18 cellular contexts compared by ENCODE assay signal in genomic region chr4:101724093-101724492, GRCh38.
DNase-seq lines count a peak whose midpoint lies in the region; ATAC-seq and TF ChIP-seq lines count a peak whose summit lies in the region.
"Had no signal": no experiment of that assay in that cellular context is flagged by ENCODE, and none has a peak within 500 bp of the region (broad histone marks: within the 10 kb centered on the region; RNA-seq: fewer than 3 reads in every experiment).

No MANE protein-coding gene starts in this region.

- H3K4me1 ChIP-seq in naive thymus-derived CD4-positive, alpha-beta T cell (ENCODE audit: control insufficient read depth in 2 of 2, insufficient read depth in 2 of 2, low read length in 2 of 2), result no peaks in the 10 kb centered on the region
- H3K4me1 ChIP-seq in lower lobe of right lung, result no peaks in the 10 kb centered on the region
- H3K4me1 ChIP-seq: right atrium auricular region, tibial nerve had no signal

- no peak overlapping the region for H3K27ac Mint-ChIP-seq in naive thymus-derived CD4-positive, alpha-beta T cell
- H3K27ac Mint-ChIP-seq: nephron had no signal

- H3K4me3 ChIP-seq in naive thymus-derived CD4-positive, alpha-beta T cell (ENCODE audit: low read length), result no peak overlapping the region
- H3K4me3 ChIP-seq in lower lobe of right lung, result no peak overlapping the region
- H3K4me3 ChIP-seq: right atrium auricular region, tibial nerve had no signal

- intact Hi-C loops in naive thymus-derived CD4-positive, alpha-beta T cell (cut with micrococcal nuclease), result no loop called here
- intact Hi-C loops in lower lobe of right lung (cut with DNase I), result no loop called here

- no peaks in the 10 kb centered on the region for H3K27me3 ChIP-seq in naive thymus-derived CD4-positive, alpha-beta T cell (ENCODE audit: control insufficient read depth in 2 of 2, insufficient read depth in 2 of 2, low read length in 2 of 2)
- no peaks in the 10 kb centered on the region for H3K27me3 ChIP-seq in lower lobe of right lung (ENCODE audit: low read depth)
- H3K27me3 ChIP-seq: right atrium auricular region, tibial nerve had no signal

- H3K27ac ChIP-seq in naive thymus-derived CD4-positive, alpha-beta T cell (ENCODE audit: low read depth, low read length), result no peak overlapping the region
- H3K27ac ChIP-seq in lower lobe of right lung, result no peak overlapping the region
- H3K27ac ChIP-seq: right atrium auricular region, tibial nerve had no signal

- no peaks in the 10 kb centered on the region for H3K36me3 Mint-ChIP-seq in naive thymus-derived CD4-positive, alpha-beta T cell

- H3K4me3 Mint-ChIP-seq in naive thymus-derived CD4-positive, alpha-beta T cell, result peak overlapping the region in 4 of 10 donors; percentile 3 to 63 (median 26)
- H3K4me3 Mint-ChIP-seq: nephron had no signal

- CTCF ChIA-PET in naive thymus-derived CD4-positive, alpha-beta T cell (lab: Charles Lee), result interaction anchor here (0.6 kb wide), 2 partner anchors 456 to 707 kb away, joined by 4 read pairs; no protein-coding TSS in a partner anchor

- TF ChIP-seq CTCF in lower lobe of right lung (IDR thresholded peaks at IDR 0.05), result no peak

- peaks cover 0 to 5% (median 0%) of the 10 kb centered on the region in 5 donors for H3K27me3 Mint-ChIP-seq in naive thymus-derived CD4-positive, alpha-beta T cell

- H3K9me3 Mint-ChIP-seq in naive thymus-derived CD4-positive, alpha-beta T cell, result no peaks in the 10 kb centered on the region
- H3K9me3 Mint-ChIP-seq: nephron had no signal

- peak; percentile 56 to 58 for ATAC-seq in activated CD4-positive, CD25-positive, alpha-beta regulatory T cell treated with anti-CD3 and anti-CD28 coated beads, Interleukin-2, amount 50 U/mL, for 24 hours
- ATAC-seq in GM19324 (IDR thresholded peaks at IDR 0.05; ENCODE audit: low FRiP score, unreplicated experiment) (peak; percentile 48), lower lobe of right lung (no peak)
- peak; percentile 24 for ATAC-seq in naive thymus-derived CD4-positive, alpha-beta T cell

- peaks cover 0 to 12% (median 6%) of the 10 kb centered on the region in 7 donors for H3K4me1 Mint-ChIP-seq in naive thymus-derived CD4-positive, alpha-beta T cell
- H3K4me1 Mint-ChIP-seq: nephron had no signal

- H3K36me3 ChIP-seq in naive thymus-derived CD4-positive, alpha-beta T cell (ENCODE audit: control insufficient read depth in 2 of 3, insufficient read depth in 3 of 3, low read length in 3 of 3), result no peaks in the 10 kb centered on the region
- no peaks in the 10 kb centered on the region for H3K36me3 ChIP-seq in lower lobe of right lung
- H3K36me3 ChIP-seq: right atrium auricular region, tibial nerve had no signal

- no peak for DNase-seq in activated CD4-positive, CD25-positive, alpha-beta regulatory T cell treated with anti-CD3 and anti-CD28 coated beads, Interleukin-2, amount 50 U/mL, for 72 hours
- DNase-seq in NCI-H748 treated with DMSO at 0.1 percent for 48 hours (lab: John Stamatoyannopoulos, UW), result peak; percentile 18
- peak in 1 of 9 donors; percentile 2 for DNase-seq in naive thymus-derived CD4-positive, alpha-beta T cell
- no peak for DNase-seq in lower lobe of right lung
- DNase-seq in cerebellum (ENCODE audit: low spot score), result no peak
- no peak for DNase-seq in NCI-H524 treated with DMSO at 0.1 percent for 48 hours (lab: John Stamatoyannopoulos, UW)
- DNase-seq: activated CD4-positive, CD25-positive, alpha-beta regulatory T cell; foreskin melanocyte; HCEC 1CT; MV-4-11; NCI-H446 treated with DMSO at 0.1 percent for 48 hours; stimulated activated CD4-positive, alpha-beta T cell treated with anti-CD3 and anti-CD28 coated beads, Interleukin-2, amount 100 ng/mL, for 48 hours; stimulated activated CD8-positive, alpha-beta memory T cell treated with anti-CD3 and anti-CD28 coated beads, Interleukin-4, amount 100 ng/mL, for 48 hours had no signal

- H3K9me3 ChIP-seq in naive thymus-derived CD4-positive, alpha-beta T cell (ENCODE audit: control insufficient read depth in 2 of 3, low read length in 3 of 3), result no peaks in the 10 kb centered on the region
- H3K9me3 ChIP-seq in lower lobe of right lung, result no peaks in the 10 kb centered on the region
- H3K9me3 ChIP-seq: right atrium auricular region, tibial nerve had no signal

- POLR2A ChIA-PET in naive thymus-derived CD4-positive, alpha-beta T cell (lab: Charles Lee), result no interaction called here

Comparison
In these comparisons a context has a peak if more than half of its experiments do, and no peak if none do; other contexts are left out.
1. ATAC-seq: peak in activated CD4-positive, CD25-positive, alpha-beta regulatory T cell treated with anti-CD3 and anti-CD28 coated beads, Interleukin-2, amount 50 U/mL, for 24 hours (2 of 2), GM19324 (single experiment) and naive thymus-derived CD4-positive, alpha-beta T cell (single experiment); none in lower lobe of right lung (0 of 2).